In the genomic region with DNA sequence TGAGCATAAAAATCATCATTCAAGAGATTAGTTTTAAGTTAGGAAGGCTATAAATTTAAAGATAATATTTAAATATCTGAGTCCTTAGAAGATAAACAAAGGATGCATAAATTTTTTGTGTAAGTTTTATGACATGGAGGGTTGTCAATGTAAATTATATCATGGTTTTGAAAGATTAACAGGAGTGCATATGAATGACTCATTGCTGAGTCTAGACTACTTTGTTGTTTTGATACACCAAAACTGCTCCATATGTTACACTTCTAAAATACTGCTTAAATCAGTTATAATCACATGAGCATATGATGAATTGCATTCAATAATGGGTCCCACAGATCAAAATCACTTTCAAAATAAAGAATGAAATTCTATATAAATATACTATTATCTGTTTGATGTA, we compare ENCODE assay signal across 35 cellular contexts.
DNase-seq lines count a peak whose midpoint lies in the region; ATAC-seq, FAIRE-seq and TF ChIP-seq lines count a peak whose summit lies in the region.
"Had no signal": no experiment of that assay in that cellular context is flagged by ENCODE, and none has a peak within 500 bp of the region (broad histone marks: within the 10 kb centered on the region; RNA-seq: fewer than 3 reads in every experiment).

No MANE protein-coding gene starts in this region.

- DNase-seq in IMR-90 (peak; percentile 3), astrocyte of the spinal cord (ENCODE audit: low read depth, low spot score) (peak; percentile 14), foreskin keratinocyte (peak; percentile 16 to 22)
- no peak for DNase-seq in stimulated activated CD4-positive, alpha-beta T cell treated with anti-CD3 and anti-CD28 coated beads, Interleukin-15, amount 100 ng/mL, for 24 hours
- DNase-seq: activated CD4-positive, alpha-beta T cell treated with anti-CD3 and anti-CD28 coated beads for 4 hours; activated CD8-positive, alpha-beta T cell treated with anti-CD3 and anti-CD28 coated beads, Interleukin-2, amount 10 ng/mL, durations not matched to agents 7 days and 5 days; activated naive CD4-positive, alpha-beta T cell treated with anti-CD3 and anti-CD28 coated beads, Interleukin-2, amount 10 ng/mL, durations not matched to agents 7 days and 5 days; AML-193; CD4-positive, CD25-positive, alpha-beta regulatory T cell; cortex of kidney; effector memory CD4-positive, alpha-beta T cell; GM23248; HFFc6; lower lobe of right lung; mucosa of descending colon; natural killer cell; NCI-H1092; NCI-H1930; NCI-H524 treated with DMSO at 0.1 percent for 48 hours; occipital lobe; retina; SHP77 treated with DMSO at 0.1 percent for 48 hours; stimulated activated CD4-positive, alpha-beta T cell treated with anti-CD3 and anti-CD28 coated beads, Interleukin-1b, Interleukin-23, amount 100 ng/mL, for 48 hours; stimulated activated naive CD8-positive, alpha-beta T cell treated with anti-CD3 and anti-CD28 coated beads, Interleukin-15, Interleukin-2, amounts not matched to agents 100 U/mL and 50 U/mL, for 24 hours; T-helper 9 cell had no signal

- peak; percentile 52 for FAIRE-seq in A204.1 (lab: Jason Lieb, UNC)

- no peak overlapping the region for H2AFZ ChIP-seq in IMR-90 (replicated peaks; ENCODE audit: low read length, poor library complexity)
- H2AFZ ChIP-seq: GM23248, hepatocyte had no signal

- TF ChIP-seq CTCF in IMR-90 (conservative IDR thresholded peaks at IDR 0.05; ENCODE audit: low read depth, low read length) (no peak), astrocyte of the spinal cord (IDR thresholded peaks at IDR 0.05; ENCODE audit: low read depth, low read length) (no peak), foreskin keratinocyte (conservative IDR thresholded peaks at IDR 0.05) (no peak)

- H2BK20ac ChIP-seq in IMR-90 (ENCODE audit: low read depth, low read length) = no peak overlapping the region

- no TSS peak for BruUV-seq in IMR-90 (replicated peaks; lab: Mats Ljungman, UMichigan)

- H2BK5ac ChIP-seq in IMR-90 (ENCODE audit: low read depth, low read length, poor library complexity, severe bottlenecking) = no peak overlapping the region

- intact Hi-C loops in IMR-90 (cut with micrococcal nuclease) = no loop called here

- no peak for ATAC-seq in IMR-90 (ENCODE audit: low read depth)
- peak; percentile 87 for ATAC-seq in foreskin keratinocyte
- no peak for ATAC-seq in GM21526 (IDR thresholded peaks at IDR 0.05; ENCODE audit: low FRiP score, unreplicated experiment)
- ATAC-seq in HG02884 (IDR thresholded peaks at IDR 0.05; ENCODE audit: unreplicated experiment) = no peak
- no peak for ATAC-seq in GM18502 (IDR thresholded peaks at IDR 0.05; ENCODE audit: poor library complexity, unreplicated experiment)
- ATAC-seq: activated CD8-positive, alpha-beta T cell treated with anti-CD3 and anti-CD28 coated beads, Interleukin-2, amount 10 ng/mL, durations not matched to agents 7 days and 5 days; gastroesophageal sphincter; lower lobe of right lung; mucosa of descending colon; natural killer cell; Panc1; stimulated activated naive CD8-positive, alpha-beta T cell treated with anti-CD3 and anti-CD28 coated beads, Interleukin-15, Interleukin-2, amounts not matched to agents 100 U/mL and 50 U/mL, for 24 hours had no signal

- H3K36me3 ChIP-seq in IMR-90 (ENCODE audit: control insufficient read depth, insufficient read depth, low read length) = no peaks in the 10 kb centered on the region
- H3K36me3 ChIP-seq: cardiac muscle cell, lower lobe of right lung had no signal

- no peak overlapping the region for H2BK15ac ChIP-seq in IMR-90 (ENCODE audit: low read depth, low read length)

- H4K91ac ChIP-seq in IMR-90 (ENCODE audit: insufficient read depth, low read depth, low read length) = no peak overlapping the region

- H3K79me1 ChIP-seq in IMR-90 (ENCODE audit: low read depth in 1 of 2, low read length in 2 of 2) = no peaks in the 10 kb centered on the region

- H3K9me1 ChIP-seq in IMR-90 (ENCODE audit: insufficient read depth, low read length) = no peaks in the 10 kb centered on the region

- no peak overlapping the region for H3K4me2 ChIP-seq in IMR-90 (ENCODE audit: low read depth, low read length)
- H3K4me2 ChIP-seq: hepatocyte, smooth muscle cell had no signal

- H2AK9ac ChIP-seq in IMR-90 (replicated peaks; ENCODE audit: low read depth, low read length, poor library complexity) = no peak overlapping the region

- no peak overlapping the region for H3K56ac ChIP-seq in IMR-90 (ENCODE audit: extremely low read depth, insufficient read depth, low read length)

- no peak overlapping the region for H2AK5ac ChIP-seq in IMR-90 (ENCODE audit: low read depth, low read length)

- no peak overlapping the region for H4K8ac ChIP-seq in IMR-90 (ENCODE audit: low read depth in 2 of 2, low read length in 2 of 2)

- in situ Hi-C loops in IMR-90 (cut with MboI; ENCODE audit: low sequenced_read_pairs) (no loop called here), astrocyte of the spinal cord (cut with HindIII; ENCODE audit: low sequenced_read_pairs) (no loop called here)

- dilution Hi-C loops in IMR-90 (cut with HindIII; ENCODE audit: low sequenced_read_pairs, unreplicated experiment) = no loop called here

- no peaks in the 10 kb centered on the region for H3K9me3 ChIP-seq in IMR-90 (ENCODE audit: control insufficient read depth, insufficient read depth, low read length)
- H3K9me3 ChIP-seq: gastroesophageal sphincter, lower lobe of right lung, mucosa of descending colon had no signal

- TF ChIP-seq POLR2A in IMR-90 (IDR thresholded peaks at IDR 0.05; ENCODE audit: low read depth, low read length) = no peak

- H3K14ac ChIP-seq in IMR-90 (replicated peaks; ENCODE audit: low read depth, low read length) = no peak overlapping the region

- H4K20me1 ChIP-seq in IMR-90 (ENCODE audit: insufficient read depth, low read length) = no peaks in the 10 kb centered on the region

- H3K4me3 ChIP-seq in IMR-90 (ENCODE audit: insufficient read depth, low read depth, low read length) (no peak overlapping the region), astrocyte of the spinal cord (ENCODE audit: low read depth, low read length) (no peak overlapping the region)
- H3K4me3 ChIP-seq: cardiac muscle cell, gastroesophageal sphincter, GM23248, hepatocyte, lower lobe of right lung, mucosa of descending colon, smooth muscle cell had no signal

- no peak overlapping the region for H3K4ac ChIP-seq in IMR-90 (ENCODE audit: low read depth, low read length)

- POLR2A ChIA-PET in IMR-90 (lab: Charles Lee; ENCODE audit: unreplicated experiment) = no interaction called here

- H3K27ac ChIP-seq in IMR-90 (ENCODE audit: insufficient read depth, low read length) (no peak overlapping the region), foreskin keratinocyte (no peak overlapping the region)
- H3K27ac ChIP-seq: cardiac muscle cell, gastroesophageal sphincter, GM23248, hepatocyte, lower lobe of right lung, VCaP had no signal

- no peak overlapping the region for H2BK120ac ChIP-seq in IMR-90 (ENCODE audit: low read depth, low read length)

- H3K27me3 ChIP-seq in IMR-90 (ENCODE audit: control insufficient read depth, insufficient read depth, low read length) = no peaks in the 10 kb centered on the region
- H3K27me3 ChIP-seq in foreskin keratinocyte = no peaks in the 10 kb centered on the region
- H3K27me3 ChIP-seq: cardiac muscle cell, gastroesophageal sphincter, hepatocyte had no signal

- H3K9ac ChIP-seq in IMR-90 (ENCODE audit: low read depth, low read length) = no peak overlapping the region
- H3K9ac ChIP-seq: GM23248 had no signal

- H4K5ac ChIP-seq in IMR-90 (ENCODE audit: low read depth, low read length) = no peak overlapping the region

- TF ChIP-seq RAD21 in IMR-90 (IDR thresholded peaks at IDR 0.05; ENCODE audit: low read length) = no peak

- H3K4me1 ChIP-seq in IMR-90 (ENCODE audit: control insufficient read depth, insufficient read depth, low read length) (no peaks in the 10 kb centered on the region), foreskin keratinocyte (no peaks in the 10 kb centered on the region)
- H3K4me1 ChIP-seq: gastroesophageal sphincter, lower lobe of right lung had no signal

- H3K18ac ChIP-seq in IMR-90 (ENCODE audit: low read depth, low read length) = no peak overlapping the region

- CTCF ChIA-PET in IMR-90 (lab: Yijun Ruan, JAX) = no interaction called here

- no peak overlapping the region for H3K23ac ChIP-seq in IMR-90 (ENCODE audit: low read depth, low read length)

TF ChIP-seq in IMR-90, 13 proteins besides CTCF, POLR2A, EP300 and RAD21:
- no peak for TF ChIP-seq SMC3 (IDR thresholded peaks at IDR 0.05; ENCODE audit: low read depth, low read length)
- TF ChIP-seq CEBPB (IDR thresholded peaks at IDR 0.05; ENCODE audit: low read depth, low read length) = no peak
- TF ChIP-seq FOS (IDR thresholded peaks at IDR 0.05; ENCODE audit: low read depth, low read length) = no peak
- no peak for TF ChIP-seq NFE2L2 (IDR thresholded peaks at IDR 0.05; ENCODE audit: low read depth, low read length)
- TF ChIP-seq, protein P1, sequence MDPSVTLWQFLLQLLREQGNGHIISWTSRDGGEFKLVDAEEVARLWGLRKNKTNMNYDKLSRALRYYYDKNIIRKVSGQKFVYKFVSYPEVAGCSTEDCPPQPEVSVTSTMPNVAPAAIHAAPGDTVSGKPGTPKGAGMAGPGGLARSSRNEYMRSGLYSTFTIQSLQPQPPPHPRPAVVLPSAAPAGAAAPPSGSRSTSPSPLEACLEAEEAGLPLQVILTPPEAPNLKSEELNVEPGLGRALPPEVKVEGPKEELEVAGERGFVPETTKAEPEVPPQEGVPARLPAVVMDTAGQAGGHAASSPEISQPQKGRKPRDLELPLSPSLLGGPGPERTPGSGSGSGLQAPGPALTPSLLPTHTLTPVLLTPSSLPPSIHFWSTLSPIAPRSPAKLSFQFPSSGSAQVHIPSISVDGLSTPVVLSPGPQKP (IDR thresholded peaks at IDR 0.05; ENCODE audit: borderline replicate concordance, low read depth, low read length) = no peak
- TF ChIP-seq RCOR1 (IDR thresholded peaks at IDR 0.05; ENCODE audit: insufficient replicate concordance, low read length) = no peak
- TF ChIP-seq, protein P2, sequence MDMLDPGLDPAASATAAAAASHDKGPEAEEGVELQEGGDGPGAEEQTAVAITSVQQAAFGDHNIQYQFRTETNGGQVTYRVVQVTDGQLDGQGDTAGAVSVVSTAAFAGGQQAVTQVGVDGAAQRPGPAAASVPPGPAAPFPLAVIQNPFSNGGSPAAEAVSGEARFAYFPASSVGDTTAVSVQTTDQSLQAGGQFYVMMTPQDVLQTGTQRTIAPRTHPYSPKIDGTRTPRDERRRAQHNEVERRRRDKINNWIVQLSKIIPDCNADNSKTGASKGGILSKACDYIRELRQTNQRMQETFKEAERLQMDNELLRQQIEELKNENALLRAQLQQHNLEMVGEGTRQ (IDR thresholded peaks at IDR 0.05; ENCODE audit: low read depth, low read length) = no peak
- TF ChIP-seq BHLHE40 (IDR thresholded peaks at IDR 0.05; ENCODE audit: low read depth, low read length) = no peak
- TF ChIP-seq RFX5 (IDR thresholded peaks at IDR 0.05; ENCODE audit: low read depth, low read length) = no peak
- no peak for TF ChIP-seq MXI1 (IDR thresholded peaks at IDR 0.05; ENCODE audit: borderline replicate concordance, low read depth, low read length)
- TF ChIP-seq CHD1 (IDR thresholded peaks at IDR 0.05; ENCODE audit: low read depth, low read length) = no peak
- TF ChIP-seq MAFK (IDR thresholded peaks at IDR 0.05; ENCODE audit: low read depth, low read length) = no peak
- no peak for TF ChIP-seq MAZ (IDR thresholded peaks at IDR 0.05; ENCODE audit: borderline replicate concordance, low read depth, low read length)
